24 cellular contexts compared by ENCODE assay signal in genomic region chr17:45376606-45377005, GRCh38. TPM values are rescaled to one million over a fixed set of nuclear protein-coding genes. Genes with fewer than 3 reads are reported as not detected.
A peak's percentile ranks its signal among the peaks of the same experiment; 100 is the strongest.
DNase-seq lines count a peak whose midpoint lies in the region; ATAC-seq, FAIRE-seq and TF ChIP-seq lines count a peak whose summit lies in the region.
"Had no signal": no experiment of that assay in that cellular context is flagged by ENCODE, and none has a peak within 500 bp of the region (broad histone marks: within the 10 kb centered on the region; RNA-seq: fewer than 3 reads in every experiment).

No MANE protein-coding gene starts in this region.

- no peaks in the 10 kb centered on the region for H3K27me3 ChIP-seq in Caco-2 (replicated peaks; ENCODE audit: control insufficient read depth, insufficient read depth, low read length)
- H3K27me3 ChIP-seq in OCI-LY3 (ENCODE audit: low read depth, low read length), result peaks cover 7% of the 10 kb centered on the region; the same call in 1 of the 2 replicates
- H3K27me3 ChIP-seq in HepG2 (ENCODE audit: control insufficient read depth in 1 of 2, insufficient read depth in 2 of 2, low read length in 2 of 2), result peaks cover 0 to 14% of the 10 kb centered on the region in 2 experiments; a peak in 4 of 5 replicates
- H3K27me3 ChIP-seq: Peyer's patch had no signal

- no peak overlapping the region for H3K4me3 Mint-ChIP-seq in Caco-2 (ENCODE audit: unreplicated experiment)
- no peak overlapping the region for H3K4me3 Mint-ChIP-seq in stimulated activated naive B cell treated with anti-CD40 and anti-IgM and Interleukin-4, amounts not matched to agents 10 μg/mL and 1 μg/mL and 100 μg/mL, for 72 hours
- H3K4me3 Mint-ChIP-seq in activated CD4-positive, alpha-beta T cell treated with anti-CD3 and anti-CD28 coated beads for 36 hours, result no peak overlapping the region
- H3K4me3 Mint-ChIP-seq: CD4-positive, alpha-beta T cell; T-helper 1 cell treated with Interleukin-12 subunit alpha and Interleukin-12 subunit beta and Interleukin-4 antibody, amounts not matched to agents 30 μg/mL and 1 μg/mL, for 36 hours had no signal

- H3K9me3 ChIP-seq in Caco-2 (no peaks in the 10 kb centered on the region), OCI-LY3 (ENCODE audit: insufficient read depth, low read length) (no peaks in the 10 kb centered on the region), HepG2 (ENCODE audit: low read length) (no peaks in the 10 kb centered on the region)
- H3K9me3 ChIP-seq: BLaER1, Peyer's patch had no signal

- no peak for ATAC-seq in HepG2
- ATAC-seq in stimulated activated naive B cell treated with anti-CD40 and anti-IgM and Interleukin-4, amounts not matched to agents 10 μg/mL and 1 μg/mL and 100 μg/mL, for 72 hours (replicated peaks), result no peak
- ATAC-seq in activated CD4-positive, alpha-beta T cell treated with anti-CD3 and anti-CD28 coated beads for 36 hours, result no peak
- no peak for ATAC-seq in GM19452 (IDR thresholded peaks at IDR 0.05; ENCODE audit: unreplicated experiment)
- ATAC-seq: GM12878 had no signal

- no peaks in the 10 kb centered on the region for H4K20me1 ChIP-seq in OCI-LY3 (ENCODE audit: insufficient read depth, low read length)
- no peaks in the 10 kb centered on the region for H4K20me1 ChIP-seq in HepG2 (ENCODE audit: insufficient read depth, low read length)
- H4K20me1 ChIP-seq: BLaER1 had no signal

- H3K27ac ChIP-seq in OCI-LY3 (ENCODE audit: low read length), result no peak overlapping the region
- no peak overlapping the region for H3K27ac ChIP-seq in HepG2 (ENCODE audit: extremely low read length, insufficient read depth, low read length)
- H3K27ac ChIP-seq: BLaER1, Peyer's patch, SK-N-MC had no signal

- POLR2A ChIA-PET in Caco-2 (lab: Charles Lee), result no interaction called here
- POLR2A ChIA-PET in HepG2 (lab: Yijun Ruan, JAX), result interaction anchor here (0.7 kb wide), 1 partner anchor 215 kb away, joined by 5 read pairs; the partner anchor contains the start of gene HEXIM2
- POLR2A ChIA-PET in activated CD4-positive, alpha-beta T cell treated with anti-CD3 and anti-CD28 coated beads for 36 hours (lab: Charles Lee), result no interaction called here

- BruUV-seq in Caco-2 (replicated peaks; lab: Mats Ljungman, UMichigan) (no TSS peak), HepG2 (replicated peaks; lab: Mats Ljungman, UMichigan) (no TSS peak)

- peaks cover 21% of the 10 kb centered on the region for H3K4me1 Mint-ChIP-seq in Caco-2 (ENCODE audit: low read depth, unreplicated experiment)
- H3K4me1 Mint-ChIP-seq in stimulated activated naive B cell treated with anti-CD40 and anti-IgM and Interleukin-4, amounts not matched to agents 10 μg/mL and 1 μg/mL and 100 μg/mL, for 72 hours, result peaks cover 47 to 87% of the 10 kb centered on the region in 2 donors
- peaks cover 12% of the 10 kb centered on the region for H3K4me1 Mint-ChIP-seq in activated CD4-positive, alpha-beta T cell treated with anti-CD3 and anti-CD28 coated beads for 36 hours

- TF ChIP-seq EP300 in HepG2 (IDR thresholded peaks at IDR 0.05; ENCODE audit: low read depth in 2 of 2, low read length in 2 of 2), result no peak
- no peak for TF ChIP-seq EP300 in HepG2 (CRISPR knock-in tag; IDR thresholded peaks at IDR 0.05; ENCODE audit: borderline replicate concordance)

- H3K9ac ChIP-seq in OCI-LY3 (ENCODE audit: low read length) (no peak overlapping the region), HepG2 (ENCODE audit: insufficient read depth, low read depth, low read length) (0 out of 2 replicates have a peak overlapping the region, but pooled peaks have one; percentile 3)
- H3K9ac ChIP-seq: BLaER1 had no signal

- H3K4me3 ChIP-seq in Caco-2 (ENCODE audit: low read depth, low read length), result no peak overlapping the region
- H3K4me3 ChIP-seq in OCI-LY3 (ENCODE audit: low read length), result no peak overlapping the region
- no peak overlapping the region for H3K4me3 ChIP-seq in HepG2 (replicated peaks in 1 of 3; ENCODE audit: insufficient read depth in 1 of 3, low read depth in 2 of 3, low read length in 3 of 3)
- H3K4me3 ChIP-seq: BLaER1, GM12878, Peyer's patch, SK-N-MC had no signal

- intact Hi-C loops in Caco-2 (cut with micrococcal nuclease; ENCODE audit: unreplicated experiment), result no loop called here
- intact Hi-C loops in HepG2 (cut with micrococcal nuclease; ENCODE audit: unreplicated experiment), result no loop called here
- intact Hi-C loops in activated CD4-positive, alpha-beta T cell treated with anti-CD3 and anti-CD28 coated beads for 36 hours (cut with DNase I, micrococcal nuclease), result no loop called here

- H3K36me3 ChIP-seq in Caco-2 (ENCODE audit: control insufficient read depth, insufficient read depth, low read length), result no peaks in the 10 kb centered on the region
- H3K36me3 ChIP-seq in OCI-LY3 (replicated peaks; ENCODE audit: low read depth, low read length), result no peaks in the 10 kb centered on the region
- no peaks in the 10 kb centered on the region for H3K36me3 ChIP-seq in HepG2 (replicated peaks in 1 of 2; ENCODE audit: control insufficient read depth in 1 of 2, insufficient read depth in 2 of 2, low read length in 2 of 2)
- H3K36me3 ChIP-seq: BLaER1, Peyer's patch had no signal

- FAIRE-seq in HepG2 (lab: Jason Lieb, UNC), result no peak
- FAIRE-seq: GM12878 had no signal

- H3K36me3 Mint-ChIP-seq in Caco-2 (ENCODE audit: insufficient read depth, unreplicated experiment), result peaks cover 10% of the 10 kb centered on the region
- H3K36me3 Mint-ChIP-seq in stimulated activated naive B cell treated with anti-CD40 and anti-IgM and Interleukin-4, amounts not matched to agents 10 μg/mL and 1 μg/mL and 100 μg/mL, for 72 hours, result no peaks in the 10 kb centered on the region
- H3K36me3 Mint-ChIP-seq in activated CD4-positive, alpha-beta T cell treated with anti-CD3 and anti-CD28 coated beads for 36 hours (ENCODE audit: low read depth), result no peaks in the 10 kb centered on the region

- DNase-seq in Caco-2, result no peak
- no peak for DNase-seq in HepG2 (ENCODE audit: low spot score)
- no peak for DNase-seq in stimulated activated naive B cell treated with anti-CD40 and anti-IgM and Interleukin-4, amounts not matched to agents 10 μg/mL and 1 μg/mL and 100 μg/mL, for 72 hours
- no peak for DNase-seq in SKM-1 treated with dmso at 0.1 percent for 144 hours (lab: John Stamatoyannopoulos, UW; ENCODE audit: unreplicated experiment)
- no peak for DNase-seq in activated CD4-positive, alpha-beta T cell treated with anti-CD3 and anti-CD28 coated beads for 36 hours
- DNase-seq: CD4-positive, alpha-beta T cell; DMS 273 treated with DMSO at 0.1 percent for 48 hours; DMS79; EL; GDM1; MV-4-11; NCI-H1105; NCI-H1436 treated with DMSO at 0.1 percent for 48 hours; NCI-H2227 treated with DMSO at 0.1 percent for 48 hours; NCI-H526 treated with DMSO at 0.1 percent for 48 hours; SIG-M5; SW 1271 had no signal

- TF ChIP-seq CTCF in Caco-2 (IDR thresholded peaks at IDR 0.05; ENCODE audit: insufficient read depth in 1 of 2, low read depth in 1 of 2, low read length in 1 of 2, severe bottlenecking in 1 of 2, unreplicated experiment in 1 of 2) (no peak), OCI-LY3 (IDR thresholded peaks at IDR 0.05; ENCODE audit: low read depth, low read length) (no peak), HepG2 (CRISPR knock-in tag; IDR thresholded peaks at IDR 0.05) (no peak)

- H2AFZ ChIP-seq in OCI-LY3 (ENCODE audit: low read depth, low read length), result peak overlapping the region; percentile 29; the same call in 1 of the 2 replicates
- no peak overlapping the region for H2AFZ ChIP-seq in HepG2 (ENCODE audit: low read length)

- H3K4me1 ChIP-seq in Caco-2, result peaks cover 30% of the 10 kb centered on the region
- peaks cover 61% of the 10 kb centered on the region for H3K4me1 ChIP-seq in OCI-LY3 (ENCODE audit: low read length)
- peaks cover 47% of the 10 kb centered on the region for H3K4me1 ChIP-seq in HepG2 (ENCODE audit: insufficient read depth, low read length)

- no peaks in the 10 kb centered on the region for H3K27me3 Mint-ChIP-seq in Caco-2 (ENCODE audit: insufficient read depth, unreplicated experiment)
- peaks cover 0 to 5% of the 10 kb centered on the region in 2 donors for H3K27me3 Mint-ChIP-seq in stimulated activated naive B cell treated with anti-CD40 and anti-IgM and Interleukin-4, amounts not matched to agents 10 μg/mL and 1 μg/mL and 100 μg/mL, for 72 hours
- peaks cover 6% of the 10 kb centered on the region for H3K27me3 Mint-ChIP-seq in activated CD4-positive, alpha-beta T cell treated with anti-CD3 and anti-CD28 coated beads for 36 hours

- in situ Hi-C loops in HepG2 (cut with HindIII; ENCODE audit: extremely low pct_ligation_motif_present, low pct_unique_long_range_greater_than_20kb), result loop anchor here (10.0 kb wide), 1 partner anchor 242 kb away; the partner anchor contains the start of genes ACBD4 and PLCD3

- CTCF ChIA-PET in Caco-2 (lab: Charles Lee) (no interaction called here), HepG2 (lab: Yijun Ruan, JAX; ENCODE audit: low intra/inter-chr PET ratio, low total read pairs) (no interaction called here)
- CTCF ChIA-PET in activated CD4-positive, alpha-beta T cell treated with anti-CD3 and anti-CD28 coated beads for 36 hours (lab: Charles Lee), result interaction anchor here (0.9 to 1.5 kb wide), 2 partner anchors 99 to 157 kb away, joined by 3 to 5 read pairs; no protein-coding TSS in a partner anchor

- no peaks in the 10 kb centered on the region for H3K79me2 ChIP-seq in OCI-LY3 (ENCODE audit: low read length)
- no peaks in the 10 kb centered on the region for H3K79me2 ChIP-seq in HepG2 (ENCODE audit: insufficient read depth, low read length)

- H3K9me3 Mint-ChIP-seq in Caco-2 (ENCODE audit: unreplicated experiment), result no peaks in the 10 kb centered on the region
- H3K9me3 Mint-ChIP-seq in stimulated activated naive B cell treated with anti-CD40 and anti-IgM and Interleukin-4, amounts not matched to agents 10 μg/mL and 1 μg/mL and 100 μg/mL, for 72 hours, result no peaks in the 10 kb centered on the region
- H3K9me3 Mint-ChIP-seq in activated CD4-positive, alpha-beta T cell treated with anti-CD3 and anti-CD28 coated beads for 36 hours (ENCODE audit: low read depth), result no peaks in the 10 kb centered on the region
- H3K9me3 Mint-ChIP-seq: CD4-positive, alpha-beta T cell; T-helper 1 cell treated with Interleukin-12 subunit alpha and Interleukin-12 subunit beta and Interleukin-4 antibody, amounts not matched to agents 30 μg/mL and 1 μg/mL, for 36 hours had no signal

- 3% methylated on average over 4 of the region's 4 CpGs for WGBS in HepG2 (ENCODE audit: low lambda C conversion rate)

- no peak for TF ChIP-seq RAD21 in HepG2 (CRISPR knock-in tag; IDR thresholded peaks at IDR 0.05)

- peak overlapping the region; percentile 14 for H3K27ac Mint-ChIP-seq in Caco-2 (ENCODE audit: unreplicated experiment)
- peak overlapping the region; percentile 63 for H3K27ac Mint-ChIP-seq in stimulated activated naive B cell treated with anti-CD40 and anti-IgM and Interleukin-4, amounts not matched to agents 10 μg/mL and 1 μg/mL and 100 μg/mL, for 72 hours
- H3K27ac Mint-ChIP-seq in activated CD4-positive, alpha-beta T cell treated with anti-CD3 and anti-CD28 coated beads for 36 hours, result no peak overlapping the region
- H3K27ac Mint-ChIP-seq: CD4-positive, alpha-beta T cell; T-helper 1 cell treated with Interleukin-12 subunit alpha and Interleukin-12 subunit beta and Interleukin-4 antibody, amounts not matched to agents 30 μg/mL and 1 μg/mL, for 36 hours had no signal

- no peak overlapping the region for H3K4me2 ChIP-seq in OCI-LY3 (ENCODE audit: low read length)
- H3K4me2 ChIP-seq in HepG2 (ENCODE audit: low read depth, low read length), result peak overlapping the region; percentile 62
- H3K4me2 ChIP-seq: BLaER1 had no signal

- TF ChIP-seq POLR2A in HepG2 (IDR thresholded peaks at IDR 0.05; ENCODE audit: insufficient read depth in 1 of 2, low read depth in 2 of 2, low read length in 2 of 2), result no peak

RNA-seq across cellular contexts. Expression of gene ARHGAP27, which starts 56.1 kb away (rescaled TPM):
- total RNA-seq in Caco-2 (2022) (35.9 and 40.2 TPM in 2 replicates), HepG2 (2016; rRNA removed; fragmentation: Illumina TruSeq; extraction: Trizol) (7.8 and 18.9 TPM in 2 replicates)
- 4.4 and 4.5 TPM in 2 replicates for total RNA-seq in HepG2 (2016; cell fraction: cytosol; rRNA removed; fragmentation: Illumina TruSeq; extraction: Trizol; ENCODE audit: low read depth)
- 6.7 and 19.6 TPM in 2 replicates for total RNA-seq in HepG2 (2016; cell fraction: insoluble cytoplasmic fraction; rRNA removed; fragmentation: Illumina TruSeq; extraction: Trizol)
- total RNA-seq in HepG2 (2016; cell fraction: membrane; rRNA removed; fragmentation: Illumina TruSeq; extraction: Trizol), result 5.4 and 5.6 TPM in 2 replicates
- 23.4 and 28.4 TPM in 2 replicates for total RNA-seq in HepG2 (2016; cell fraction: nucleus; rRNA removed; fragmentation: Illumina TruSeq; extraction: Trizol)
- polyA plus RNA-seq in HepG2 (2011; rRNA removed), result 15.5 and 20.0 TPM in 2 replicates
- 5.4 and 8.7 TPM in 2 replicates for polyA plus RNA-seq in HepG2 (2011; cell fraction: cytosol; rRNA removed)
- polyA plus RNA-seq in HepG2 (2011; cell fraction: nucleus; rRNA removed), result 141 and 178 TPM in 2 replicates
- 6.9 and 8.4 TPM in 2 replicates for polyA plus RNA-seq in HepG2 (2012)
- polyA plus RNA-seq in HepG2 (2016; cell fraction: cytosol; fragmentation: Illumina TruSeq; extraction: Trizol; ENCODE audit: low read depth), result 1.1 and 1.5 TPM in 2 replicates
- 8.6 and 9.5 TPM in 2 replicates for polyA plus RNA-seq in HepG2 (2016; cell fraction: insoluble cytoplasmic fraction; fragmentation: Illumina TruSeq; extraction: Trizol; ENCODE audit: low read depth)
- 2.5 and 2.7 TPM in 2 replicates for polyA plus RNA-seq in HepG2 (2016; cell fraction: membrane; fragmentation: Illumina TruSeq; extraction: Trizol; ENCODE audit: low read depth)
- 67.3 and 73.4 TPM in 2 replicates for polyA plus RNA-seq in HepG2 (2016; cell fraction: nucleus; fragmentation: Illumina TruSeq; extraction: Trizol; ENCODE audit: insufficient read depth, low read depth)
- 17.3 and 32.8 TPM in 2 replicates for polyA minus RNA-seq in HepG2 (2011; rRNA and poly(A)+ RNA removed; ENCODE audit: low replicate concordance)
- polyA minus RNA-seq in HepG2 (2011; cell fraction: cytosol; rRNA and poly(A)+ RNA removed), result 4.6 and 4.8 TPM in 2 replicates
- polyA minus RNA-seq in HepG2 (2011; cell fraction: nucleus; rRNA and poly(A)+ RNA removed), result 26.1 and 28.0 TPM in 2 replicates
- 10 to 100 TPM; 43.2 to 43.5 TPM for total RNA-seq in activated CD4-positive, alpha-beta T cell treated with anti-CD3 and anti-CD28 coated beads for 36 hours

RNA-seq across cellular contexts. Expression of gene MAP3K14, which starts 59.8 kb away (rescaled TPM):
- 10.0 and 11.7 TPM in 2 replicates for total RNA-seq in Caco-2 (2022)
- 1.2 and 2.6 TPM in 2 replicates for total RNA-seq in HepG2 (2016; rRNA removed; fragmentation: Illumina TruSeq; extraction: Trizol)
- 2.1 and 2.5 TPM in 2 replicates for total RNA-seq in HepG2 (2016; cell fraction: cytosol; rRNA removed; fragmentation: Illumina TruSeq; extraction: Trizol; ENCODE audit: low read depth)
- 1.1 and 2.6 TPM in 2 replicates for total RNA-seq in HepG2 (2016; cell fraction: insoluble cytoplasmic fraction; rRNA removed; fragmentation: Illumina TruSeq; extraction: Trizol)
- total RNA-seq in HepG2 (2016; cell fraction: membrane; rRNA removed; fragmentation: Illumina TruSeq; extraction: Trizol), result 2.1 and 2.4 TPM in 2 replicates
- 3.1 and 3.3 TPM in 2 replicates for total RNA-seq in HepG2 (2016; cell fraction: nucleus; rRNA removed; fragmentation: Illumina TruSeq; extraction: Trizol)
- polyA plus RNA-seq in HepG2 (2011; rRNA removed), result 2.6 and 4.0 TPM in 2 replicates
- 1.8 and 2.4 TPM in 2 replicates for polyA plus RNA-seq in HepG2 (2011; cell fraction: cytosol; rRNA removed)
- polyA plus RNA-seq in HepG2 (2011; cell fraction: nucleus; rRNA removed), result 10.1 and 10.7 TPM in 2 replicates
- 1.6 and 2.1 TPM in 2 replicates for polyA plus RNA-seq in HepG2 (2012)
- 1.6 and 2.0 TPM in 2 replicates for polyA plus RNA-seq in HepG2 (2016; cell fraction: cytosol; fragmentation: Illumina TruSeq; extraction: Trizol; ENCODE audit: low read depth)
- 1.3 and 1.9 TPM in 2 replicates for polyA plus RNA-seq in HepG2 (2016; cell fraction: insoluble cytoplasmic fraction; fragmentation: Illumina TruSeq; extraction: Trizol; ENCODE audit: low read depth)
- 1.6 and 2.3 TPM in 2 replicates for polyA plus RNA-seq in HepG2 (2016; cell fraction: membrane; fragmentation: Illumina TruSeq; extraction: Trizol; ENCODE audit: low read depth)
- 10.6 and 10.8 TPM in 2 replicates for polyA plus RNA-seq in HepG2 (2016; cell fraction: nucleus; fragmentation: Illumina TruSeq; extraction: Trizol; ENCODE audit: insufficient read depth, low read depth)
- 2.2 and 7.2 TPM in 2 replicates for polyA minus RNA-seq in HepG2 (2011; rRNA and poly(A)+ RNA removed; ENCODE audit: low replicate concordance)
- polyA minus RNA-seq in HepG2 (2011; cell fraction: cytosol; rRNA and poly(A)+ RNA removed), result 0.40 and 0.44 TPM in 2 replicates
- 3.2 and 3.7 TPM in 2 replicates for polyA minus RNA-seq in HepG2 (2011; cell fraction: nucleus; rRNA and poly(A)+ RNA removed)
- 10 to 100 TPM; 50.3 to 52.5 TPM for total RNA-seq in activated CD4-positive, alpha-beta T cell treated with anti-CD3 and anti-CD28 coated beads for 36 hours
